In genomic region chr5:141510850-141511718, GRCh38 we compare ENCODE assay signal across 12 cellular contexts. TPM values are rescaled to one million over a fixed set of nuclear protein-coding genes. Genes with fewer than 3 reads are reported as not detected.
A peak's percentile ranks its signal among the peaks of the same experiment; 100 is the strongest.
DNase-seq lines count a peak whose midpoint lies in the region; ATAC-seq and TF ChIP-seq lines count a peak whose summit lies in the region.
"Had no signal": no experiment of that assay in that cellular context is flagged by ENCODE, and none has a peak within 500 bp of the region (broad histone marks: within the 10 kb centered on the region; RNA-seq: fewer than 3 reads in every experiment).

No MANE protein-coding gene starts in this region.

- no peak overlapping the region for H2AFZ ChIP-seq in PC-3 (ENCODE audit: low read length)

- no peaks in the 10 kb centered on the region for H3K9me3 Mint-ChIP-seq in effector memory CD8-positive, alpha-beta T cell

- H3K4me1 ChIP-seq in right cardiac atrium (ENCODE audit: control insufficient read depth, insufficient read depth, low read length) (peaks cover 19% of the 10 kb centered on the region), PC-3 (ENCODE audit: insufficient read depth, low read length) (peaks cover 13% of the 10 kb centered on the region; the same call in 1 of the 2 replicates)

- no peak for TF ChIP-seq CTCF in PC-3 (conservative IDR thresholded peaks at IDR 0.05; ENCODE audit: low read depth, low read length)

- POLR2A ChIA-PET in PC-3 (lab: Charles Lee; ENCODE audit: unreplicated experiment), result no interaction called here

- peaks cover 25 to 31% of the 10 kb centered on the region in 2 donors for H3K4me1 Mint-ChIP-seq in effector memory CD8-positive, alpha-beta T cell (ENCODE audit: low read depth in 2 of 2)

- no peaks in the 10 kb centered on the region for H3K79me2 ChIP-seq in PC-3 (ENCODE audit: low read length)

- H3K9me3 ChIP-seq in right cardiac atrium (ENCODE audit: control insufficient read depth, low read length) (no peaks in the 10 kb centered on the region), PC-3 (ENCODE audit: low read length) (no peaks in the 10 kb centered on the region)
- H3K9me3 ChIP-seq: lower lobe of right lung, SJCRH30 had no signal

- peaks cover 36% of the 10 kb centered on the region for H3K36me3 Mint-ChIP-seq in effector memory CD8-positive, alpha-beta T cell (ENCODE audit: insufficient read depth)

- H3K27me3 Mint-ChIP-seq in effector memory CD8-positive, alpha-beta T cell, result no peaks in the 10 kb centered on the region

- no peak overlapping the region for H3K4me2 ChIP-seq in PC-3 (ENCODE audit: low read length)

- H3K27ac ChIP-seq in right cardiac atrium (ENCODE audit: low read length), result no peak overlapping the region
- no peak overlapping the region for H3K27ac ChIP-seq in PC-3 (ENCODE audit: low read length)
- H3K27ac ChIP-seq: SJCRH30 had no signal

- ATAC-seq in right cardiac atrium (no peak), left cardiac atrium (no peak), HG03342 (IDR thresholded peaks at IDR 0.05; ENCODE audit: unreplicated experiment) (peak; percentile 38), PC-3 (no peak)
- no peak for ATAC-seq in effector memory CD8-positive, alpha-beta T cell (replicated peaks)
- ATAC-seq: lower lobe of right lung had no signal

- H3K4me3 Mint-ChIP-seq in effector memory CD8-positive, alpha-beta T cell, result no peak overlapping the region

- peak overlapping the region; percentile 12 to 89 for H3K27ac Mint-ChIP-seq in effector memory CD8-positive, alpha-beta T cell

- no peak overlapping the region for H3K9ac ChIP-seq in PC-3 (ENCODE audit: low read length)

- 91% methylated on average over 14 of the region's 14 CpGs for WGBS in right cardiac atrium

- H3K4me3 ChIP-seq in right cardiac atrium (ENCODE audit: low read length) (no peak overlapping the region), PC-3 (ENCODE audit: low read length) (no peak overlapping the region)
- H3K4me3 ChIP-seq: lower lobe of right lung, SJCRH30 had no signal

- intact Hi-C loops in right cardiac atrium (cut with DNase I), result no loop called here
- intact Hi-C loops in left cardiac atrium (cut with DNase I), result no loop called here
- intact Hi-C loops in PC-3 (cut with micrococcal nuclease), result no loop called here

- no peaks in the 10 kb centered on the region for H3F3A ChIP-seq in PC-3 (ENCODE audit: low read length, unreplicated experiment)

- H3K36me3 ChIP-seq in PC-3 (ENCODE audit: low read depth, low read length), result no peaks in the 10 kb centered on the region; the same call in none of the 2 replicates

- BruUV-seq in PC-3 (replicated peaks; lab: Mats Ljungman, UMichigan), result no TSS peak

- DNase-seq in right cardiac atrium (peak in 2 of 3 donors; percentile 42 to 68), left cardiac atrium (no peak), COR-L47 (lab: John Stamatoyannopoulos, UW) (no peak), NCI-H1092 (lab: John Stamatoyannopoulos, UW) (no peak), nucleus accumbens (lab: John Stamatoyannopoulos, UW) (no peak), PC-3 (no peak)
- no peak for DNase-seq in effector memory CD8-positive, alpha-beta T cell
- DNase-seq: Kasumi-1; lower lobe of right lung; SJCRH30; stimulated activated CD4-positive, alpha-beta T cell treated with anti-CD3 and anti-CD28 coated beads, Interleukin-15, amount 100 ng/mL, for 24 hours had no signal

- H3K27me3 ChIP-seq in right cardiac atrium (ENCODE audit: control insufficient read depth, insufficient read depth), result no peaks in the 10 kb centered on the region
- no peaks in the 10 kb centered on the region for H3K27me3 ChIP-seq in PC-3 (ENCODE audit: low read length)
- H3K27me3 ChIP-seq: SJCRH30 had no signal

- H4K20me1 ChIP-seq in PC-3 (ENCODE audit: low read length), result no peaks in the 10 kb centered on the region

- no peaks in the 10 kb centered on the region for H3K9me2 ChIP-seq in PC-3 (replicated peaks; ENCODE audit: low read length)

- CTCF ChIA-PET in PC-3 (lab: Charles Lee), result no interaction called here

RNA-seq across cellular contexts. Expression of gene PCDHGC5, which starts 22.2 kb away (rescaled TPM):
- total RNA-seq in right cardiac atrium (1 to 10 TPM; 1.4 to 2.3 (median 1.9) TPM), left cardiac atrium (1 to 10 TPM in 1 of 2 donors, under 1 TPM in 1; 0.97 to 1.7 TPM), PC-3 (2014; rRNA removed) (0.40 and 0.46 TPM in 2 replicates)
- polyA plus RNA-seq in right cardiac atrium, result 1.4 TPM

RNA-seq across cellular contexts. Expression of gene PCDHGC4, which starts 26.3 kb away (rescaled TPM):
- total RNA-seq in right cardiac atrium (1 to 10 TPM; 1.4 to 2.3 (median 1.8) TPM), left cardiac atrium (1 to 10 TPM; 1.4 to 1.7 TPM), PC-3 (2014; rRNA removed) (0.58 and 1.5 TPM in 2 replicates)
- polyA plus RNA-seq in right cardiac atrium, result 1.3 TPM

RNA-seq across cellular contexts. Expression of gene PCDHGC3, which starts 35.3 kb away (rescaled TPM):
- 10 to 100 TPM; 19.6 to 42.5 (median 33.5) TPM for total RNA-seq in right cardiac atrium
- polyA plus RNA-seq in right cardiac atrium, result 35.5 TPM
- total RNA-seq in left cardiac atrium, result 10 to 100 TPM; 33.7 to 39.1 TPM
- 0.35 and 2.1 TPM in 2 replicates for total RNA-seq in PC-3 (2014; rRNA removed)

Comparison
In these comparisons a context has a peak if more than half of its experiments do, and no peak if none do; other contexts are left out.
1. DNase-seq: peak in right cardiac atrium (2 of 3); none in left cardiac atrium (single experiment), effector memory CD8-positive, alpha-beta T cell (0 of 3), COR-L47 (single experiment), NCI-H1092 (single experiment), nucleus accumbens (0 of 56) and PC-3 (single experiment).